1 cellular context compared by ENCODE assay signal in the genomic region with DNA sequence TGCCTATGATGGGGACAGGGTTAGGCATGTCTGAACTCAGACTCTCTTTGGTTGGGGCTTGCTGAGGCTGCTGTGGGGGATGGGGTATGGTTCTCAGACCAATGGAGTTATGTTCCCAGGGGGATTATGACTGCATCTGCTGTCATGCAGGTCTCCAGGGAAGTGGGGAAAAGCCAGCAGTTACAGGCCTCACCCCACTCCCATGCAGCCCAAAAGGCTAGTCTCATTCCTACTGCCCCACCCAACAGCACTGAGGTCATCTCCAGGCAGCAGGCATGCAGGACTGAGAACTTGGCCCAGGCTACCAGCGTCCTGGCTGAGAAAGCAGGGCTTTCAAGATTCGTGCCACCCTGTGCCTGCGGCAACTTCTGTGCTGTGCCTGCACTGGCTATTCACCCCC.
TF ChIP-seq lines count a peak whose summit lies in the region.

No MANE protein-coding gene starts in this region.

TF ChIP-seq in GM23338, 12 proteins besides CTCF, POLR2A, EP300 and RAD21 (continued from another document):
- TF ChIP-seq, protein P1, sequence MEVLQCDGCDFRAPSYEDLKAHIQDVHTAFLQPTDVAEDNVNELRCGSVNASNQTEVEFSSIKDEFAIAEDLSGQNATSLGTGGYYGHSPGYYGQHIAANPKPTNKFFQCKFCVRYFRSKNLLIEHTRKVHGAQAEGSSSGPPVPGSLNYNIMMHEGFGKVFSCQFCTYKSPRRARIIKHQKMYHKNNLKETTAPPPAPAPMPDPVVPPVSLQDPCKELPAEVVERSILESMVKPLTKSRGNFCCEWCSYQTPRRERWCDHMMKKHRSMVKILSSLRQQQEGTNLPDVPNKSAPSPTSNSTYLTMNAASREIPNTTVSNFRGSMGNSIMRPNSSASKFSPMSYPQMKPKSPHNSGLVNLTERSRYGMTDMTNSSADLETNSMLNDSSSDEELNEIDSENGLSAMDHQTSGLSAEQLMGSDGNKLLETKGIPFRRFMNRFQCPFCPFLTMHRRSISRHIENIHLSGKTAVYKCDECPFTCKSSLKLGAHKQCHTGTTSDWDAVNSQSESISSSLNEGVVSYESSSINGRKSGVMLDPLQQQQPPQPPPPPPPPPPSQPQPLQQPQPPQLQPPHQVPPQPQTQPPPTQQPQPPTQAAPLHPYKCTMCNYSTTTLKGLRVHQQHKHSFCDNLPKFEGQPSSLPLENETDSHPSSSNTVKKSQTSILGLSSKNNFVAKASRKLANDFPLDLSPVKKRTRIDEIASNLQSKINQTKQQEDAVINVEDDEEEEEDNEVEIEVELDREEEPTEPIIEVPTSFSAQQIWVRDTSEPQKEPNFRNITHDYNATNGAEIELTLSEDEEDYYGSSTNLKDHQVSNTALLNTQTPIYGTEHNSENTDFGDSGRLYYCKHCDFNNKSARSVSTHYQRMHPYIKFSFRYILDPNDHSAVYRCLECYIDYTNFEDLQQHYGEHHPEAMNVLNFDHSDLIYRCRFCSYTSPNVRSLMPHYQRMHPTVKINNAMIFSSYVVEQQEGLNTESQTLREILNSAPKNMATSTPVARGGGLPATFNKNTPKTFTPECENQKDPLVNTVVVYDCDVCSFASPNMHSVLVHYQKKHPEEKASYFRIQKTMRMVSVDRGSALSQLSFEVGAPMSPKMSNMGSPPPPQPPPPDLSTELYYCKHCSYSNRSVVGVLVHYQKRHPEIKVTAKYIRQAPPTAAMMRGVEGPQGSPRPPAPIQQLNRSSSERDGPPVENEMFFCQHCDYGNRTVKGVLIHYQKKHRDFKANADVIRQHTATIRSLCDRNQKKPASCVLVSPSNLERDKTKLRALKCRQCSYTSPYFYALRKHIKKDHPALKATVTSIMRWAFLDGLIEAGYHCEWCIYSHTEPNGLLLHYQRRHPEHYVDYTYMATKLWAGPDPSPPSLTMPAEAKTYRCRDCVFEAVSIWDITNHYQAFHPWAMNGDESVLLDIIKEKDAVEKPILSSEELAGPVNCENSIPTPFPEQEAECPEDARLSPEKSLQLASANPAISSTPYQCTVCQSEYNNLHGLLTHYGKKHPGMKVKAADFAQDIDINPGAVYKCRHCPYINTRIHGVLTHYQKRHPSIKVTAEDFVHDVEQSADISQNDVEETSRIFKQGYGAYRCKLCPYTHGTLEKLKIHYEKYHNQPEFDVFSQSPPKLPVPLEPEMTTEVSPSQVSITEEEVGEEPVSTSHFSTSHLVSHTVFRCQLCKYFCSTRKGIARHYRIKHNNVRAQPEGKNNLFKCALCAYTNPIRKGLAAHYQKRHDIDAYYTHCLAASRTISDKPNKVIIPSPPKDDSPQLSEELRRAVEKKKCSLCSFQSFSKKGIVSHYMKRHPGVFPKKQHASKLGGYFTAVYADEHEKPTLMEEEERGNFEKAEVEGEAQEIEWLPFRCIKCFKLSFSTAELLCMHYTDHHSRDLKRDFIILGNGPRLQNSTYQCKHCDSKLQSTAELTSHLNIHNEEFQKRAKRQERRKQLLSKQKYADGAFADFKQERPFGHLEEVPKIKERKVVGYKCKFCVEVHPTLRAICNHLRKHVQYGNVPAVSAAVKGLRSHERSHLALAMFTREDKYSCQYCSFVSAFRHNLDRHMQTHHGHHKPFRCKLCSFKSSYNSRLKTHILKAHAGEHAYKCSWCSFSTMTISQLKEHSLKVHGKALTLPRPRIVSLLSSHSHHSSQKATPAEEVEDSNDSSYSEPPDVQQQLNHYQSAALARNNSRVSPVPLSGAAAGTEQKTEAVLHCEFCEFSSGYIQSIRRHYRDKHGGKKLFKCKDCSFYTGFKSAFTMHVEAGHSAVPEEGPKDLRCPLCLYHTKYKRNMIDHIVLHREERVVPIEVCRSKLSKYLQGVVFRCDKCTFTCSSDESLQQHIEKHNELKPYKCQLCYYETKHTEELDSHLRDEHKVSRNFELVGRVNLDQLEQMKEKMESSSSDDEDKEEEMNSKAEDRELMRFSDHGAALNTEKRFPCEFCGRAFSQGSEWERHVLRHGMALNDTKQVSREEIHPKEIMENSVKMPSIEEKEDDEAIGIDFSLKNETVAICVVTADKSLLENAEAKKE (CRISPR knock-in tag; IDR thresholded peaks at IDR 0.05) = no peak
- no peak for TF ChIP-seq EZH2 (IDR thresholded peaks at IDR 0.05; ENCODE audit: low read depth, unreplicated experiment)
